ENCODE assay signal across 8 cellular contexts in the genomic region with DNA sequence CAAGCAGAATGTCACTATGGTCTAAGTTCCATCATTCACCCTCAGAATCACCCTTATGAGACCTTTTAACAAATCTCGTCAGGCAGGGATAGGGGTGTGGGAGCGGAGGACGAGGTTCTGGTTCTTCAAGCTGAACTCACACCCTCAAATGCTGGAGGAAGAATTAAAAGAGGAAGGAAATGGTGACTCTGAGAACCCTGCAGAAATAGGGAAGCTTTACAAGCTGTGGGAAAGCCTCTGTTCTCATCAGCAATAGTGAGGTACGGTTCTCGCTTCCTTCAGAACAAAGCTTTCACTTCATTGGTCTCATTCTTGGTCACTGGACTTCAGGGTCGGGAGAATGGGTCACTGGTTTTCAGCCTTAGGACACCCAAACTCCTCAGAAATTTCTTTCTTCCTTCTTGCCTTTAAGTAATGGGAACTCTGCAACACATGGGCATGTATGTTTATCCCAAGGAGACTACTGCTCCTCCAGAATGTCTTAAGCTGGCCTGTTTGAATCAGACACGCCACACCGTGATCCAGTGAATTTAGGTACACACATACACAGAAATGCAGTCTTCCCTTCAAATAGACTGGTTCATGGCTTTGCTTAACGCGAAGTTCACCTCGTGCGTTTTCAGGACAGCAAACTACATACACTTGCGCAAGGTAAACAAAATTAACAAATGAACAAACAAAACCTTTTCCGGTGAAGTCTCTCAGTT.
DNase-seq lines count a peak whose midpoint lies in the region; ATAC-seq lines count a peak whose summit lies in the region.

No MANE protein-coding gene starts in this region.

- peaks cover 34 to 52% of the 10 kb centered on the region in 2 donors for H3K36me3 Mint-ChIP-seq in activated T-cell treated with anti-CD3 and anti-CD28 coated beads, Interleukin-2, amount 50 U/mL, for 72 hours (ENCODE audit: insufficient read depth in 2 of 2)

- H3K9me3 Mint-ChIP-seq in activated T-cell treated with anti-CD3 and anti-CD28 coated beads, Interleukin-2, amount 50 U/mL, for 72 hours, result peaks cover 12 to 18% of the 10 kb centered on the region in 2 donors
- H3K9me3 Mint-ChIP-seq in stimulated activated naive CD8-positive, alpha-beta T cell treated with anti-CD3 and anti-CD28 coated beads, Interleukin-15, amount 100 ng/mL, for 72 hours, result peaks cover 23 to 27% of the 10 kb centered on the region in 2 donors

- peak in 1 of 2 donors; percentile 30 for ATAC-seq in activated T-cell treated with anti-CD3 and anti-CD28 coated beads, Interleukin-2, amount 50 U/mL, for 72 hours (replicated peaks in 1 of 2)
- peak; percentile 43 for ATAC-seq in HG03354 (IDR thresholded peaks at IDR 0.05; ENCODE audit: poor library complexity, severe bottlenecking, unreplicated experiment)
- ATAC-seq in stimulated activated naive CD8-positive, alpha-beta T cell treated with anti-CD3 and anti-CD28 coated beads, Interleukin-15, amount 100 ng/mL, for 72 hours, result peak; percentile 39
- ATAC-seq in HG03175 (IDR thresholded peaks at IDR 0.05; ENCODE audit: unreplicated experiment), result no peak

- peak overlapping the region; percentile 72 for H3K27ac ChIP-seq in adipose tissue (ENCODE audit: low read depth, low read length)

- H3K4me3 Mint-ChIP-seq in activated T-cell treated with anti-CD3 and anti-CD28 coated beads, Interleukin-2, amount 50 U/mL, for 72 hours, result peak overlapping the region; percentile 51 to 77
- H3K4me3 Mint-ChIP-seq in stimulated activated naive CD8-positive, alpha-beta T cell treated with anti-CD3 and anti-CD28 coated beads, Interleukin-15, amount 100 ng/mL, for 72 hours, result peak overlapping the region; percentile 31 to 45

- H3K27me3 Mint-ChIP-seq in activated T-cell treated with anti-CD3 and anti-CD28 coated beads, Interleukin-2, amount 50 U/mL, for 72 hours (ENCODE audit: low read depth), result no peaks in the 10 kb centered on the region
- H3K27me3 Mint-ChIP-seq in stimulated activated naive CD8-positive, alpha-beta T cell treated with anti-CD3 and anti-CD28 coated beads, Interleukin-15, amount 100 ng/mL, for 72 hours, result no peaks in the 10 kb centered on the region

- peak overlapping the region; percentile 95 for H3K27ac Mint-ChIP-seq in activated T-cell treated with anti-CD3 and anti-CD28 coated beads, Interleukin-2, amount 50 U/mL, for 72 hours
- H3K27ac Mint-ChIP-seq in stimulated activated naive CD8-positive, alpha-beta T cell treated with anti-CD3 and anti-CD28 coated beads, Interleukin-15, amount 100 ng/mL, for 72 hours, result peak overlapping the region in 1 of 2 donors; percentile 42

- DNase-seq in activated T-cell treated with anti-CD3 and anti-CD28 coated beads, Interleukin-2, amount 50 U/mL, for 72 hours, result no peak
- no peak for DNase-seq in activated T-cell treated with anti-CD3 and anti-CD28 coated beads, Interleukin-2, amount 50 U/mL, for 1 hour
- DNase-seq in stimulated activated naive CD8-positive, alpha-beta T cell treated with anti-CD3 and anti-CD28 coated beads, Interleukin-15, amount 100 ng/mL, for 72 hours, result no peak
- no peak for DNase-seq in kidney tubule cell (ENCODE audit: low spot score)
- no peak for DNase-seq in iPS-NIHi7 (ENCODE audit: extremely low spot score)

- 62 to 79% (median 70%) methylated on average over 14 of the region's 14 CpGs for WGBS in adipose tissue, 3 donors

- peaks cover 87% of the 10 kb centered on the region for H3K4me1 Mint-ChIP-seq in activated T-cell treated with anti-CD3 and anti-CD28 coated beads, Interleukin-2, amount 50 U/mL, for 72 hours (ENCODE audit: low read depth)
- H3K4me1 Mint-ChIP-seq in stimulated activated naive CD8-positive, alpha-beta T cell treated with anti-CD3 and anti-CD28 coated beads, Interleukin-15, amount 100 ng/mL, for 72 hours, result peaks cover 59% of the 10 kb centered on the region
